ENCODE assay signal across 16 cellular contexts in the genomic region with DNA sequence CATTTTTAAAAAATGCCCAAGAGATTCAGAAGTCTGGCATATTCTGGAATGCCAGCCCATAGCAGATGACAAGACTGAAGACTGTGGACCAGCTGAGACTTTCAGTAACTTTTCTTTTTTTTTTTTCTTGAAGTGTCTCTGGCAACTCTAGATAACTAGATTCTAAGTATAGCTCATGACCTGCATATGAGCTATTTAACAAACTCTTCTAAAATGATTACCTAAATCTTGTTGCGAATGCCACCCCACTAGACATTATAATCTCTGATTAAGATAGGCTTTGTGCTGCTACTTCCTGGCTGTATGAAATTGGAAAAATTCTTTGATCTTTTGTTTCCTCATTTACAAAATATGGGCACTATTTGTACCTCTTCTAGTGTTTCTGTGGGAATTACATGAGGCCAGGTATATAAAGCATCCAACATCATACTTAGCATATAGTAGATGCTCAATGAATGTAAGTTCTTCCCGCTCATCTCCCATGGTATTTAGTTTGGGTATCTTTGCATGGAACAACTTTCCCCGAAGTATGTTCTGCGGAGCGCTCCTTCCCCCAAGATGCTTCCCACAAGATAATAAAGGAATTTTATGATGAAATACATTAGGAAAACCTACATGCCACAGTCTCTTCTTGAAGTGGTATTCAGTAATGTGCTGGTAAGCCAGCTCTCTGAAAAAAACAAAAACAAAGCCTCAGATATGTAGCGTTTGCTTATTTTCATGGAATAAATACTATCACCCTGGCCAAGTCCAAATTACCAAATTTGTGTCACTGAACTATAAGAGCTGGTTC.
DNase-seq lines count a peak whose midpoint lies in the region; ATAC-seq and TF ChIP-seq lines count a peak whose summit lies in the region.
"Had no signal": no experiment of that assay in that cellular context is flagged by ENCODE, and none has a peak within 500 bp of the region (broad histone marks: within the 10 kb centered on the region; RNA-seq: fewer than 3 reads in every experiment).

No MANE protein-coding gene starts in this region.

- H3K9me3 ChIP-seq in cardiac muscle cell (ENCODE audit: low read depth), result no peaks in the 10 kb centered on the region
- no peaks in the 10 kb centered on the region for H3K9me3 ChIP-seq in adrenal gland (replicated peaks in 1 of 3)
- H3K9me3 ChIP-seq: Caco-2 had no signal

- no peak for TF ChIP-seq POLR2A in adrenal gland (IDR thresholded peaks at IDR 0.05)

- ATAC-seq in left ventricle myocardium superior, result no peak
- ATAC-seq: GM12878, GM23338 had no signal

- DNase-seq in cardiac muscle cell (ENCODE audit: low read depth in 1 of 2, low spot score in 1 of 2) (peak; percentile 16 to 82), left ventricle myocardium superior (no peak), fibroblast of villous mesenchyme (ENCODE audit: low read depth) (peak; percentile 80), retinal pigment epithelial cell (ENCODE audit: low read depth) (peak; percentile 65), DMS53 (lab: John Stamatoyannopoulos, UW) (no peak), adrenal gland (no peak), NCI-H2227 (lab: John Stamatoyannopoulos, UW; ENCODE audit: unreplicated experiment) (no peak)
- DNase-seq: 8988T; AML-193; Caco-2; CD8-positive, alpha-beta memory T cell; H7 had no signal

- H3K27ac ChIP-seq in cardiac muscle cell (no peak overlapping the region), adrenal gland (no peak overlapping the region)
- H3K27ac ChIP-seq: BLaER1, HL-60 had no signal

- intact Hi-C loops in left ventricle myocardium superior (cut with micrococcal nuclease) (no loop called here), adrenal gland (cut with DNase I) (no loop called here)

- TF ChIP-seq CTCF in cardiac muscle cell (IDR thresholded peaks at IDR 0.05; ENCODE audit: low read depth, low read length), result no peak
- no peak for TF ChIP-seq CTCF in fibroblast of villous mesenchyme (IDR thresholded peaks at IDR 0.05; ENCODE audit: insufficient read depth, low read depth, low read length)
- no peak for TF ChIP-seq CTCF in retinal pigment epithelial cell (conservative IDR thresholded peaks at IDR 0.05; ENCODE audit: low read depth, low read length)
- no peak for TF ChIP-seq CTCF in adrenal gland (IDR thresholded peaks at IDR 0.05)

- H3K27me3 ChIP-seq in cardiac muscle cell, result no peaks in the 10 kb centered on the region
- H3K27me3 ChIP-seq in adrenal gland, result no peaks in the 10 kb centered on the region
- H3K27me3 ChIP-seq: BLaER1 had no signal

- H3K4me3 ChIP-seq in cardiac muscle cell (no peak overlapping the region), fibroblast of villous mesenchyme (ENCODE audit: low read depth, low read length) (no peak overlapping the region), retinal pigment epithelial cell (ENCODE audit: low read length) (no peak overlapping the region), adrenal gland (no peak overlapping the region)
- H3K4me3 ChIP-seq: BLaER1, GM12878, GM23338 had no signal

- WGBS in adrenal gland, 4 donors, result 82 to 92% (median 88%) methylated on average over 6 of the region's 6 CpGs

- no peaks in the 10 kb centered on the region for H3K36me3 ChIP-seq in cardiac muscle cell
- no peaks in the 10 kb centered on the region for H3K36me3 ChIP-seq in adrenal gland (replicated peaks in 1 of 2)
- H3K36me3 ChIP-seq: BLaER1 had no signal

- H3K4me1 ChIP-seq in cardiac muscle cell (ENCODE audit: low read depth), result peaks cover 8% of the 10 kb centered on the region
- H3K4me1 ChIP-seq in adrenal gland (replicated peaks in 1 of 2), result no peaks in the 10 kb centered on the region

Comparison
In these comparisons a context has a peak if more than half of its experiments do, and no peak if none do; other contexts are left out.
1. DNase-seq: peak in cardiac muscle cell (2 of 2), fibroblast of villous mesenchyme (single experiment) and retinal pigment epithelial cell (single experiment); none in left ventricle myocardium superior (single experiment), DMS53 (single experiment), adrenal gland (0 of 7) and NCI-H2227 (single experiment).